Comparison of ENCODE assay signal across 9 cellular contexts in the genomic region with DNA sequence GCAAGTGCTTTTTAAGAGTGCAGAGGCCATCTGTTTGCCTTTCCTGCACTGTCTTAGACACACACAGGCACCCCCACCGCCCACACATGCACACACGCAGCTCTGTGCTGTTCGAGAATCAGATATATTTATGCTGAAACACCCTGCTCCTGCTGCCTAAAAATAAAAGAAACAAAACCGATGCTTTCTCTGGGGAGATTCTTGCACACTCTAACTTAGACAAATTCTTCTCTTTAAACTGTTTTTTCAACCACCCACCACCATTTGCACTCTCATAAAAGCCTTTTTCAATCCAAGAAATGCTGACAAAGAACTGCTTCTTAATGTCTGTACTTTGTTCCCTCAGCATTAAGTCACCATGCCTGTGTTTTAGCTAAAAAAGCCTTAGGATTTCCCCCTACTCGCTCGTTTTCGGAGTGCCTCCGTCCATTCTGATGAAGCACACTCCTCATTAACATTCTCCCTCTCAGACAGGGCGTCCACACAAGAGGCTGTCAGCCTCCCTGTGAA. TPM values are rescaled to one million over a fixed set of nuclear protein-coding genes. Genes with fewer than 3 reads are reported as not detected.
A peak's percentile ranks its signal among the peaks of the same experiment; 100 is the strongest.
DNase-seq lines count a peak whose midpoint lies in the region; ATAC-seq and TF ChIP-seq lines count a peak whose summit lies in the region.
"Had no signal": no experiment of that assay in that cellular context is flagged by ENCODE, and none has a peak within 500 bp of the region (broad histone marks: within the 10 kb centered on the region; RNA-seq: fewer than 3 reads in every experiment).

No MANE protein-coding gene starts in this region.

- H3K27me3 ChIP-seq in uterus (no peaks in the 10 kb centered on the region), foreskin keratinocyte (no peaks in the 10 kb centered on the region)

- H3K4me3 ChIP-seq in fibroblast of pulmonary artery (replicated peaks; ENCODE audit: low read depth, low read length), result no peak overlapping the region
- no peak overlapping the region for H3K4me3 ChIP-seq in uterus

- DNase-seq in stimulated activated CD4-positive, alpha-beta T cell treated with anti-CD3 and anti-CD28 coated beads, Interleukin-1b, Interleukin-23, amount 100 ng/mL, for 4 hours (ENCODE audit: low read depth in 2 of 2), result peak; percentile 15
- DNase-seq in stimulated activated CD4-positive, alpha-beta T cell treated with anti-CD3 and anti-CD28 coated beads, Interleukin-4, amount 100 ng/mL, for 24 hours, result no peak
- DNase-seq in fibroblast of pulmonary artery (ENCODE audit: low read depth) (peak; percentile 46), uterus (peak in 1 of 2 donors; percentile 35), NCI-H526 treated with DMSO at 0.1 percent for 48 hours (lab: John Stamatoyannopoulos, UW) (no peak), KBM-7 (no peak), foreskin keratinocyte (no peak)
- DNase-seq: DMS79 treated with DMSO at 0.1 percent for 48 hours had no signal

- H3K9me3 ChIP-seq in uterus, result no peaks in the 10 kb centered on the region

- TF ChIP-seq POLR2A in uterus (IDR thresholded peaks at IDR 0.05), result no peak

- in situ Hi-C loops in KBM-7 (cut with MboI; ENCODE audit: low pct_unique_long_range_greater_than_20kb, low sequenced_read_pairs), result no loop called here

- no peak for TF ChIP-seq CTCF in fibroblast of pulmonary artery (IDR thresholded peaks at IDR 0.05; ENCODE audit: low read length, missing control alignments)
- no peak for TF ChIP-seq CTCF in uterus (IDR thresholded peaks at IDR 0.05)
- no peak for TF ChIP-seq CTCF in foreskin keratinocyte (conservative IDR thresholded peaks at IDR 0.05)

- H3K27ac ChIP-seq in uterus (peak overlapping the region; percentile 41 to 43), foreskin keratinocyte (no peak overlapping the region)

- intact Hi-C loops in uterus (cut with DNase I; ENCODE audit: low total_unique reads), result no loop called here

- ATAC-seq in HG03175 (IDR thresholded peaks at IDR 0.05; ENCODE audit: unreplicated experiment) (peak; percentile 46), foreskin keratinocyte (no peak)

- no peaks in the 10 kb centered on the region for H3K4me1 ChIP-seq in uterus
- H3K4me1 ChIP-seq in foreskin keratinocyte, result no peaks in the 10 kb centered on the region

- H3K36me3 ChIP-seq in uterus, result no peaks in the 10 kb centered on the region

RNA-seq across cellular contexts. Expression of gene SLC12A8, which starts 26.2 kb away (rescaled TPM):
- total RNA-seq in uterus (1 to 10 TPM in 1 of 4 donors, under 1 TPM in 2, not detected in 1; 0.26 to 4.7 (median 0.58) TPM), foreskin keratinocyte (10.5 and 11.2 TPM in 2 replicates)
- 6.0 and 6.9 TPM in 2 replicates for polyA plus RNA-seq in foreskin keratinocyte

Comparison
In these comparisons a context has a peak if more than half of its experiments do, and no peak if none do; other contexts are left out.
1. DNase-seq: peak in stimulated activated CD4-positive, alpha-beta T cell treated with anti-CD3 and anti-CD28 coated beads, Interleukin-1b, Interleukin-23, amount 100 ng/mL, for 4 hours (2 of 2) and fibroblast of pulmonary artery (single experiment); none in stimulated activated CD4-positive, alpha-beta T cell treated with anti-CD3 and anti-CD28 coated beads, Interleukin-4, amount 100 ng/mL, for 24 hours (single experiment), NCI-H526 treated with DMSO at 0.1 percent for 48 hours (single experiment), KBM-7 (single experiment) and foreskin keratinocyte (0 of 2).